17 cellular contexts compared by ENCODE assay signal in the genomic region with DNA sequence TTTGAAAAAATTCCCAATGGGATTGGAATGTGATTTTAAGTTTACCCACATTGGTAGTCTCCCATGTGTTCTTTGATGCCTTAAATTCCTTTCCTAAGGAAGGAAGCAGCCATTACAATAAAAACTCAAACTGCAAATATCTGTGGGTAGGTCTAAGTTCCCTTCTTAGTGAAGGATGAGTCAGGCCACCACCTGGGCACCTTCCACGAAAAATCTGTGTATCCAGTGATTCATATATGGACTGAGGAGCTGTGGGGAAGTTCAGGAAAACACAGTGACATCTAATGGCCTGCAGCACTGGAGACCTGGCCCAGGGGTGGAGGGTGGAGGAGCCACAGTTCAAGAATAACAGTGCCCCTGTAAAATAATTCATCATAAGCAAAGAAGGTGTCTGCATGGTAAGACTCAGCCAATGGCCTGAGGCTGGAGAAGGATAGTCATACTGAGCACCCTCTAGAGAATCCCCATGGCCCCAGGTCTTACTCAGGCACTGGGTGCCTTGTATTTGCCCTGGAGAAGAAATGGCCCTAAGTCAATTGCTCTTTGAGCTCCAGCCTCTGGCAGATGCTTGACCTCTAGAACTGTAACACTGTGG.
DNase-seq lines count a peak whose midpoint lies in the region; ATAC-seq and TF ChIP-seq lines count a peak whose summit lies in the region.
"Had no signal": no experiment of that assay in that cellular context is flagged by ENCODE, and none has a peak within 500 bp of the region (broad histone marks: within the 10 kb centered on the region; RNA-seq: fewer than 3 reads in every experiment).

No MANE protein-coding gene starts in this region.

- H3K9me3 ChIP-seq in PC-3 (ENCODE audit: low read length) (no peaks in the 10 kb centered on the region), mammary epithelial cell (replicated peaks; ENCODE audit: insufficient read depth, low read length) (no peaks in the 10 kb centered on the region)
- H3K9me3 ChIP-seq: HAP-1 had no signal

- no peaks in the 10 kb centered on the region for H3K9me2 ChIP-seq in PC-3 (replicated peaks; ENCODE audit: low read length)

- H3K4me2 ChIP-seq in PC-3 (ENCODE audit: low read length) (peak overlapping the region; percentile 68), mammary epithelial cell (ENCODE audit: insufficient read depth, low read depth, low read length) (no peak overlapping the region)

- dilution Hi-C loops in mammary epithelial cell (cut with HindIII; ENCODE audit: low sequenced_read_pairs) = no loop called here

- H3K36me3 ChIP-seq in PC-3 (ENCODE audit: low read depth, low read length) (no peaks in the 10 kb centered on the region), mammary epithelial cell (ENCODE audit: insufficient read depth, low read length) (no peaks in the 10 kb centered on the region), kidney epithelial cell (ENCODE audit: control insufficient read depth, insufficient read depth, low read length) (no peaks in the 10 kb centered on the region)
- H3K36me3 ChIP-seq: HAP-1 had no signal

- H3K27ac ChIP-seq in PC-3 (ENCODE audit: low read length) (peak overlapping the region; percentile 96), mammary epithelial cell (ENCODE audit: insufficient read depth, low read depth, low read length) (no peak overlapping the region)
- H3K27ac ChIP-seq: SK-N-MC had no signal

- in situ Hi-C loops in mammary epithelial cell (cut with MboI; ENCODE audit: low sequenced_read_pairs in 2 of 2) = no loop called here

- H3K79me2 ChIP-seq in PC-3 (ENCODE audit: low read length) (no peaks in the 10 kb centered on the region), mammary epithelial cell (ENCODE audit: insufficient read depth, low read length) (no peaks in the 10 kb centered on the region)

- ATAC-seq in PC-3 = peak; percentile 81

- POLR2A ChIA-PET in PC-3 (lab: Charles Lee; ENCODE audit: unreplicated experiment) = no interaction called here

- TF ChIP-seq CTCF in PC-3 (conservative IDR thresholded peaks at IDR 0.05; ENCODE audit: low read depth, low read length) (peak; percentile 42), mammary epithelial cell (conservative IDR thresholded peaks at IDR 0.05 in 1 of 2, IDR thresholded peaks at IDR 0.05 in 1 of 2; ENCODE audit: extremely low read depth in 1 of 2, insufficient read depth in 1 of 2, low read depth in 1 of 2, low read length in 2 of 2) (peak in 1 of 2 donors; percentile 7), kidney epithelial cell (IDR thresholded peaks at IDR 0.05; ENCODE audit: insufficient read depth, low read length, poor library complexity, severe bottlenecking) (no peak)

- intact Hi-C loops in PC-3 (cut with micrococcal nuclease) (loop anchor here (1.0 kb wide), 7 partner anchors 33 to 315 kb away; no protein-coding TSS in a partner anchor), mammary epithelial cell (cut with micrococcal nuclease) (no loop called here), head of caudate nucleus (cut with DNase I) (no loop called here)

- no peak overlapping the region for H2AFZ ChIP-seq in PC-3 (ENCODE audit: low read length)
- no peak overlapping the region for H2AFZ ChIP-seq in mammary epithelial cell (ENCODE audit: low read depth, low read length)

- DNase-seq in EL (peak; percentile 23), PC-3 (peak; percentile 97), mammary epithelial cell (peak; percentile 72), kidney epithelial cell (ENCODE audit: low read depth) (peak; percentile 26), LoVo (ENCODE audit: low spot score) (no peak), head of caudate nucleus (no peak), superior temporal gyrus (ENCODE audit: extremely low spot score) (no peak), SW480 (ENCODE audit: low spot score) (no peak)
- DNase-seq: ACHN, AML-193, MV-4-11, NCI-H1417, NCI-H1930, NCI-H748 treated with DMSO at 0.1 percent for 48 hours, Right ventricle myocardium superior had no signal

- CTCF ChIA-PET in PC-3 (lab: Charles Lee) (no interaction called here), mammary epithelial cell (lab: Charles Lee; ENCODE audit: low non-redundant PET) (no interaction called here)

- no peaks in the 10 kb centered on the region for H3F3A ChIP-seq in PC-3 (ENCODE audit: low read length, unreplicated experiment)

- H3K4me1 ChIP-seq in PC-3 (ENCODE audit: insufficient read depth, low read length) (peaks cover 43% of the 10 kb centered on the region), mammary epithelial cell (ENCODE audit: insufficient read depth, low read length) (peaks cover 20% of the 10 kb centered on the region)

- peak overlapping the region; percentile 82 for H3K9ac ChIP-seq in PC-3 (ENCODE audit: low read length)
- H3K9ac ChIP-seq in mammary epithelial cell (ENCODE audit: insufficient read depth, low read length) = no peak overlapping the region

- WGBS in mammary epithelial cell (ENCODE audit: low coverage, missing lambda C conversion rate) = 0% methylated on average over 1 of the region's 1 CpG

- BruUV-seq in PC-3 (replicated peaks; lab: Mats Ljungman, UMichigan) = no TSS peak
- BruUV-seq in mammary epithelial cell (replicated peaks; lab: Mats Ljungman, UMichigan) = no TSS peak

- no peaks in the 10 kb centered on the region for H4K20me1 ChIP-seq in PC-3 (ENCODE audit: low read length)
- H4K20me1 ChIP-seq in mammary epithelial cell (ENCODE audit: insufficient read depth, low read length) = no peaks in the 10 kb centered on the region

- H3K27me3 ChIP-seq in PC-3 (ENCODE audit: low read length) (no peaks in the 10 kb centered on the region), mammary epithelial cell (ENCODE audit: insufficient read depth, low read length) (no peaks in the 10 kb centered on the region), kidney epithelial cell (ENCODE audit: control insufficient read depth, insufficient read depth, low read length) (no peaks in the 10 kb centered on the region)

- 0 out of 2 replicates have a peak overlapping the region, but pooled peaks have one; percentile 8 for H3K4me3 ChIP-seq in PC-3 (ENCODE audit: low read length)
- H3K4me3 ChIP-seq in mammary epithelial cell (replicated peaks in 1 of 3; ENCODE audit: insufficient read depth in 1 of 3, low read depth in 2 of 3, low read length in 3 of 3) = no peak overlapping the region
- H3K4me3 ChIP-seq in kidney epithelial cell (ENCODE audit: low read depth, low read length) = no peak overlapping the region
- H3K4me3 ChIP-seq: HAP-1, SK-N-MC had no signal

Comparison
In these comparisons a context has a peak if more than half of its experiments do, and no peak if none do; other contexts are left out.
1. DNase-seq: peak in EL (single experiment), PC-3 (single experiment), mammary epithelial cell (single experiment) and kidney epithelial cell (single experiment); none in LoVo (single experiment), head of caudate nucleus (0 of 42), superior temporal gyrus (single experiment) and SW480 (single experiment).